In genomic region chr10:53598914-53599313, GRCh38 we compare ENCODE assay signal across 20 cellular contexts.
DNase-seq lines count a peak whose midpoint lies in the region; ATAC-seq and TF ChIP-seq lines count a peak whose summit lies in the region.
"Had no signal": no experiment of that assay in that cellular context is flagged by ENCODE, and none has a peak within 500 bp of the region (broad histone marks: within the 10 kb centered on the region; RNA-seq: fewer than 3 reads in every experiment).

No MANE protein-coding gene starts in this region.

- no peak for TF ChIP-seq EP300 in tibial nerve (IDR thresholded peaks at IDR 0.05)

- peaks cover 27% of the 10 kb centered on the region for H3K9me3 ChIP-seq in NT2/D1 (ENCODE audit: insufficient read depth, low read length)
- H3K9me3 ChIP-seq in tibial nerve = no peaks in the 10 kb centered on the region

- TF ChIP-seq POLR2A in tibial nerve (IDR thresholded peaks at IDR 0.05) = no peak

- H3K36me3 ChIP-seq in NT2/D1 (ENCODE audit: insufficient read depth, insufficient read length, low read length) = no peaks in the 10 kb centered on the region
- H3K36me3 ChIP-seq in tibial nerve = no peaks in the 10 kb centered on the region

- 72 to 77% methylated on average over 2 of the region's 2 CpGs for WGBS in tibial nerve, 2 donors

- DNase-seq in ELF-1 (ENCODE audit: low read depth, low spot score) = peak; percentile 46
- DNase-seq in NT2/D1 (ENCODE audit: low read depth, low spot score) = peak; percentile 38
- peak; percentile 61 for DNase-seq in epithelial cell of proximal tubule (ENCODE audit: low read depth)
- DNase-seq in kidney tubule cell (ENCODE audit: low spot score) = peak; percentile 90
- DNase-seq in activated CD4-positive, alpha-beta T cell treated with anti-CD3 and anti-CD28 coated beads for 48 hours = no peak
- no peak for DNase-seq in tibial nerve (ENCODE audit: low spot score in 2 of 2)
- DNase-seq in NCI-H1092 treated with DMSO at 0.1 percent for 48 hours (lab: John Stamatoyannopoulos, UW) = no peak
- DNase-seq: activated CD4-positive, alpha-beta T cell treated with anti-CD3 and anti-CD28 coated beads for 36 hours; COR-L47; cortex of kidney; EL; foreskin melanocyte; GM23248; naive B cell; NCI-H1930; NCI-H446 treated with DMSO at 0.1 percent for 48 hours; stimulated activated CD4-positive, alpha-beta T cell treated with anti-CD3 and anti-CD28 coated beads, Interleukin-2, amount 100 ng/mL, for 24 hours had no signal

- H3K27me3 ChIP-seq in NT2/D1 (ENCODE audit: insufficient read depth, insufficient read length) = no peaks in the 10 kb centered on the region
- no peaks in the 10 kb centered on the region for H3K27me3 ChIP-seq in tibial nerve

- TF ChIP-seq CTCF in epithelial cell of proximal tubule (conservative IDR thresholded peaks at IDR 0.05; ENCODE audit: low read depth, low read length) (no peak), tibial nerve (IDR thresholded peaks at IDR 0.05) (no peak)

- H3K4me1 ChIP-seq in NT2/D1 (ENCODE audit: insufficient read depth, insufficient read length) (no peaks in the 10 kb centered on the region), tibial nerve (no peaks in the 10 kb centered on the region)

- H3K9ac ChIP-seq in NT2/D1 (ENCODE audit: insufficient read length, low read depth) = no peak overlapping the region
- H3K9ac ChIP-seq: GM23248 had no signal

- no peak overlapping the region for H3K4me3 ChIP-seq in NT2/D1 (ENCODE audit: insufficient read length, low read depth)
- no peak overlapping the region for H3K4me3 ChIP-seq in epithelial cell of proximal tubule (ENCODE audit: low read depth, low read length)
- no peak overlapping the region for H3K4me3 ChIP-seq in tibial nerve
- H3K4me3 ChIP-seq: GM23248, lung had no signal

- ATAC-seq in HG02852 (IDR thresholded peaks at IDR 0.05; ENCODE audit: unreplicated experiment) = no peak
- ATAC-seq: activated CD4-positive, alpha-beta T cell treated with anti-CD3 and anti-CD28 coated beads for 36 hours; Right ventricle myocardium inferior had no signal

- H3K27ac ChIP-seq in tibial nerve = no peak overlapping the region
- H3K27ac ChIP-seq: GM23248 had no signal

Comparison
In these comparisons a context has a peak if more than half of its experiments do, and no peak if none do; other contexts are left out.
1. DNase-seq: peak in ELF-1 (single experiment), NT2/D1 (single experiment), epithelial cell of proximal tubule (single experiment) and kidney tubule cell (single experiment); none in activated CD4-positive, alpha-beta T cell treated with anti-CD3 and anti-CD28 coated beads for 48 hours (single experiment), tibial nerve (0 of 2) and NCI-H1092 treated with DMSO at 0.1 percent for 48 hours (single experiment).